Comparison of ENCODE assay signal across 21 cellular contexts in genomic region chr1:12134716-12135115, GRCh38. TPM values are rescaled to one million over a fixed set of nuclear protein-coding genes. Genes with fewer than 3 reads are reported as not detected.
DNase-seq lines count a peak whose midpoint lies in the region; ATAC-seq, FAIRE-seq and TF ChIP-seq lines count a peak whose summit lies in the region.
"Had no signal": no experiment of that assay in that cellular context is flagged by ENCODE, and none has a peak within 500 bp of the region (broad histone marks: within the 10 kb centered on the region; RNA-seq: fewer than 3 reads in every experiment).

No MANE protein-coding gene starts in this region.

- H3K27me3 ChIP-seq in BLaER1 treated with 17β-estradiol and CSF1 and Interleukin-3, amounts not matched to agents 10 nM and 100 nM, result no peaks in the 10 kb centered on the region
- H3K27me3 ChIP-seq in PC-3 (ENCODE audit: low read length) (no peaks in the 10 kb centered on the region), spleen (replicated peaks in 1 of 7) (no peaks in the 10 kb centered on the region)

- intact Hi-C loops in PC-3 (cut with micrococcal nuclease), result no loop called here
- intact Hi-C loops in kidney (cut with DNase I), result no loop called here
- intact Hi-C loops in spleen (cut with DNase I; ENCODE audit: low total_unique reads), result no loop called here

- H3K9me2 ChIP-seq in PC-3 (replicated peaks; ENCODE audit: low read length), result no peaks in the 10 kb centered on the region

- ATAC-seq in PC-3, result no peak
- ATAC-seq: A549, Panc1 had no signal

- H3K9me3 ChIP-seq in BLaER1 treated with 17β-estradiol and CSF1 and Interleukin-3, amounts not matched to agents 10 nM and 100 nM (replicated peaks in 1 of 11), result no peaks in the 10 kb centered on the region
- H3K9me3 ChIP-seq in PC-3 (ENCODE audit: low read length) (no peaks in the 10 kb centered on the region), kidney (ENCODE audit: control insufficient read depth in 1 of 2, low read length in 2 of 2) (no peaks in the 10 kb centered on the region), spleen (no peaks in the 10 kb centered on the region)
- H3K9me3 ChIP-seq: A549 had no signal

- peaks cover 6% of the 10 kb centered on the region for H3F3A ChIP-seq in PC-3 (ENCODE audit: low read length, unreplicated experiment)

- no peak overlapping the region for H3K4me3 ChIP-seq in BLaER1 treated with 17β-estradiol and CSF1 and Interleukin-3, amounts not matched to agents 10 nM and 100 nM
- no peak overlapping the region for H3K4me3 ChIP-seq in PC-3 (ENCODE audit: low read length)
- H3K4me3 ChIP-seq in kidney (ENCODE audit: low read length in 2 of 2), result no peak overlapping the region
- no peak overlapping the region for H3K4me3 ChIP-seq in spleen
- H3K4me3 ChIP-seq: A549 had no signal

- POLR2A ChIA-PET in PC-3 (lab: Charles Lee; ENCODE audit: unreplicated experiment), result no interaction called here

- H3K4me1 ChIP-seq in BLaER1 treated with 17β-estradiol and CSF1 and Interleukin-3, amounts not matched to agents 10 nM and 100 nM, result peaks cover 30 to 99% (median 57%) of the 10 kb centered on the region in 10 experiments
- H3K4me1 ChIP-seq in PC-3 (ENCODE audit: insufficient read depth, low read length) (peaks cover 21% of the 10 kb centered on the region), kidney (ENCODE audit: control insufficient read depth in 1 of 2, insufficient read depth in 1 of 2, low read depth in 1 of 2, low read length in 2 of 2) (no peaks in the 10 kb centered on the region), spleen (peaks cover 6 to 61% (median 18%) of the 10 kb centered on the region in 6 donors)
- H3K4me1 ChIP-seq: A549 had no signal

- DNase-seq in PC-3 (no peak), kidney (peak; percentile 47), spleen (peak; percentile 55), NCI-H2081 (lab: John Stamatoyannopoulos, UW) (no peak), NCI-H1092 (lab: John Stamatoyannopoulos, UW) (no peak), foreskin melanocyte (no peak), HK-2 (ENCODE audit: unreplicated experiment) (no peak)
- DNase-seq: DMS53; GDM1; KBM-7; NCI-H1092 treated with DMSO at 0.1 percent for 48 hours; NCI-H146; NCI-H2029; NCI-H226; NCI-H510A treated with DMSO at 0.1 percent for 48 hours; NCI-H774; NK-92 treated with Interleukin-12 subunit alpha and Interleukin-12 subunit beta, amount 100 ng/mL, for 24 hours had no signal

- H4K20me1 ChIP-seq in BLaER1 treated with 17β-estradiol and CSF1 and Interleukin-3, amounts not matched to agents 10 nM and 100 nM, result no peaks in the 10 kb centered on the region
- H4K20me1 ChIP-seq in PC-3 (ENCODE audit: low read length), result no peaks in the 10 kb centered on the region

- TF ChIP-seq CTCF in PC-3 (conservative IDR thresholded peaks at IDR 0.05; ENCODE audit: low read depth, low read length) (no peak), kidney (IDR thresholded peaks at IDR 0.05; ENCODE audit: borderline replicate concordance, extremely low read depth, insufficient read depth) (no peak), spleen (IDR thresholded peaks at IDR 0.05 in 8 of 11, conservative IDR thresholded peaks at IDR 0.05 in 3 of 11) (no peak)

- BruUV-seq in PC-3 (replicated peaks; lab: Mats Ljungman, UMichigan), result no TSS peak

- no peak overlapping the region for H2AFZ ChIP-seq in PC-3 (ENCODE audit: low read length)

- H3K9ac ChIP-seq in BLaER1 treated with 17β-estradiol and CSF1 and Interleukin-3, amounts not matched to agents 10 nM and 100 nM, result no peak overlapping the region; a peak in 1 of 22 replicates
- H3K9ac ChIP-seq in PC-3 (ENCODE audit: low read length) (no peak overlapping the region), kidney (ENCODE audit: low read length in 2 of 2) (no peak overlapping the region)

- peak overlapping the region in 6 of 11 experiments; percentile 11 to 82 (median 78); a peak in 8 of 22 replicates for H3K27ac ChIP-seq in BLaER1 treated with 17β-estradiol and CSF1 and Interleukin-3, amounts not matched to agents 10 nM and 100 nM
- H3K27ac ChIP-seq in PC-3 (ENCODE audit: low read length), result 0 out of 2 replicates have a peak overlapping the region, but pooled peaks have one; percentile 99
- H3K27ac ChIP-seq in kidney (ENCODE audit: low read depth in 2 of 2, low read length in 2 of 2), result no peak overlapping the region
- peak overlapping the region in 2 of 8 donors; percentile 82 to 85 for H3K27ac ChIP-seq in spleen
- H3K27ac ChIP-seq: A549 had no signal

- CTCF ChIA-PET in PC-3 (lab: Charles Lee), result no interaction called here

- no peak for FAIRE-seq in kidney (lab: Jason Lieb, UNC)
- FAIRE-seq: A549, D721Med had no signal

- TF ChIP-seq POLR2A in spleen (IDR thresholded peaks at IDR 0.05), result no peak

- H3K4me2 ChIP-seq in BLaER1 treated with 17β-estradiol and CSF1 and Interleukin-3, amounts not matched to agents 10 nM and 100 nM, result peak overlapping the region in 5 of 11 experiments; percentile 11 to 86 (median 72); a peak in 8 of 22 replicates
- H3K4me2 ChIP-seq in PC-3 (ENCODE audit: low read length), result no peak overlapping the region
- H3K4me2 ChIP-seq: A549 had no signal

- H3K79me2 ChIP-seq in PC-3 (ENCODE audit: low read length), result no peaks in the 10 kb centered on the region

- H3K36me3 ChIP-seq in BLaER1 treated with 17β-estradiol and CSF1 and Interleukin-3, amounts not matched to agents 10 nM and 100 nM, result peaks cover 0 to 13% (median 0%) of the 10 kb centered on the region in 11 experiments; a peak in 4 of 22 replicates
- H3K36me3 ChIP-seq in PC-3 (ENCODE audit: low read depth, low read length) (no peaks in the 10 kb centered on the region), kidney (ENCODE audit: control insufficient read depth in 1 of 2, insufficient read depth in 2 of 2, low read length in 2 of 2) (no peaks in the 10 kb centered on the region), spleen (no peaks in the 10 kb centered on the region)

- 89 to 97% (median 96%) methylated on average over 10 of the region's 10 CpGs for WGBS in spleen, 5 donors

RNA-seq across cellular contexts. Expression of gene TNFRSF1B, which starts 32.1 kb away (rescaled TPM):
- total RNA-seq in PC-3 (2014; rRNA removed), result 0.29 and 1.3 TPM in 2 replicates
- total RNA-seq in kidney, result 47.1 TPM
- 7.7 TPM for polyA plus RNA-seq in kidney (ENCODE audit: insufficient read depth, low read depth, low replicate concordance)
- total RNA-seq in spleen, result 100 to 1,000 TPM; 142 to 233 (median 183) TPM
- 10 to 100 TPM; 28.5 to 63.2 (median 36.8) TPM for polyA plus RNA-seq in spleen

Comparison
In these comparisons a context has a peak if more than half of its experiments do, and no peak if none do; other contexts are left out.
1. H3K27ac ChIP-seq: peak in BLaER1 treated with 17β-estradiol and CSF1 and Interleukin-3, amounts not matched to agents 10 nM and 100 nM (6 of 11) and PC-3 (single experiment); none in kidney (0 of 2).
2. DNase-seq: peak in kidney (single experiment) and spleen (single experiment); none in PC-3 (single experiment), NCI-H2081 (0 of 2), NCI-H1092 (single experiment), foreskin melanocyte (single experiment) and HK-2 (single experiment).
3. RNA of gene TNFRSF1B, which starts 32.1 kb away (total RNA-seq): 142 to 233 TPM in spleen and 47.1 TPM in kidney (single experiment); 0.29 to 1.3 TPM in PC-3; every median in the first group is over 10 times any median in the second.